In genomic region chr16:79287424-79287917, GRCh38 we compare ENCODE assay signal across 8 cellular contexts.
A peak's percentile ranks its signal among the peaks of the same experiment; 100 is the strongest.
DNase-seq lines count a peak whose midpoint lies in the region; ATAC-seq and TF ChIP-seq lines count a peak whose summit lies in the region.

No MANE protein-coding gene starts in this region.

- H3K4me3 ChIP-seq in colonic mucosa (peak overlapping the region; percentile 25), testis (no peak overlapping the region)

- TF ChIP-seq CTCF in colonic mucosa (IDR thresholded peaks at IDR 0.05) (no peak), testis (IDR thresholded peaks at IDR 0.05) (no peak)

- no peak for TF ChIP-seq POLR2A in testis (IDR thresholded peaks at IDR 0.05)

- H3K27ac ChIP-seq in colonic mucosa (peak overlapping the region; percentile 36), testis (peak overlapping the region in 1 of 2 donors; percentile 45)

- ATAC-seq in activated CD8-positive, alpha-beta memory T cell treated with anti-CD3 and anti-CD28 coated beads, Interleukin-2, amount 10 ng/mL, durations not matched to agents 7 days and 5 days: no peak
- peak; percentile 12 for ATAC-seq in HG03135 (IDR thresholded peaks at IDR 0.05; ENCODE audit: unreplicated experiment)
- ATAC-seq in stimulated activated effector memory CD8-positive, alpha-beta T cell treated with anti-CD3 and anti-CD28 coated beads, Interleukin-12 subunit alpha, Interleukin-12 subunit beta, amount 100 ng/mL, for 72 hours: no peak

- H3K4me3 Mint-ChIP-seq in activated CD8-positive, alpha-beta memory T cell treated with anti-CD3 and anti-CD28 coated beads, Interleukin-2, amount 10 ng/mL, durations not matched to agents 7 days and 5 days: peak overlapping the region; percentile 8
- H3K4me3 Mint-ChIP-seq in stimulated activated effector memory CD8-positive, alpha-beta T cell treated with anti-CD3 and anti-CD28 coated beads, Interleukin-12 subunit alpha, Interleukin-12 subunit beta, amount 100 ng/mL, for 72 hours: peak overlapping the region; percentile 35

- intact Hi-C loops in colonic mucosa (cut with DNase I): no loop called here
- intact Hi-C loops in testis (cut with DNase I; ENCODE audit: low total_unique reads): no loop called here

- no peaks in the 10 kb centered on the region for H3K4me1 ChIP-seq in colonic mucosa
- H3K4me1 ChIP-seq in testis: peaks cover 11% of the 10 kb centered on the region

- peaks cover 2% of the 10 kb centered on the region for H3K36me3 Mint-ChIP-seq in activated CD8-positive, alpha-beta memory T cell treated with anti-CD3 and anti-CD28 coated beads, Interleukin-2, amount 10 ng/mL, durations not matched to agents 7 days and 5 days
- peaks cover 5% of the 10 kb centered on the region for H3K36me3 Mint-ChIP-seq in stimulated activated effector memory CD8-positive, alpha-beta T cell treated with anti-CD3 and anti-CD28 coated beads, Interleukin-12 subunit alpha, Interleukin-12 subunit beta, amount 100 ng/mL, for 72 hours

- no peak overlapping the region for H3K9ac ChIP-seq in colonic mucosa (ENCODE audit: low read depth in 2 of 2, low read length in 2 of 2)

- peak overlapping the region; percentile 26 for H3K27ac Mint-ChIP-seq in activated CD8-positive, alpha-beta memory T cell treated with anti-CD3 and anti-CD28 coated beads, Interleukin-2, amount 10 ng/mL, durations not matched to agents 7 days and 5 days
- H3K27ac Mint-ChIP-seq in stimulated activated effector memory CD8-positive, alpha-beta T cell treated with anti-CD3 and anti-CD28 coated beads, Interleukin-12 subunit alpha, Interleukin-12 subunit beta, amount 100 ng/mL, for 72 hours: peak overlapping the region; percentile 87

- H3K36me3 ChIP-seq in colonic mucosa (no peaks in the 10 kb centered on the region), testis (ENCODE audit: low read depth, missing control alignments) (no peaks in the 10 kb centered on the region)

- H3K9me3 Mint-ChIP-seq in activated CD8-positive, alpha-beta memory T cell treated with anti-CD3 and anti-CD28 coated beads, Interleukin-2, amount 10 ng/mL, durations not matched to agents 7 days and 5 days (ENCODE audit: low read depth): no peaks in the 10 kb centered on the region
- peaks cover 2% of the 10 kb centered on the region for H3K9me3 Mint-ChIP-seq in stimulated activated effector memory CD8-positive, alpha-beta T cell treated with anti-CD3 and anti-CD28 coated beads, Interleukin-12 subunit alpha, Interleukin-12 subunit beta, amount 100 ng/mL, for 72 hours

- WGBS in testis, 2 donors: 23 to 45% methylated on average over 4 to 5 of the region's 5 CpGs

- peaks cover 4% of the 10 kb centered on the region for H3K27me3 Mint-ChIP-seq in activated CD8-positive, alpha-beta memory T cell treated with anti-CD3 and anti-CD28 coated beads, Interleukin-2, amount 10 ng/mL, durations not matched to agents 7 days and 5 days

- no peak for DNase-seq in activated CD8-positive, alpha-beta memory T cell treated with anti-CD3 and anti-CD28 coated beads, Interleukin-2, amount 10 ng/mL, durations not matched to agents 7 days and 5 days
- no peak for DNase-seq in activated CD8-positive, alpha-beta memory T cell treated with anti-CD3 and anti-CD28 coated beads, Interleukin-2, amount 50 U/mL, for 48 hours
- DNase-seq in colonic mucosa (no peak), NCI-H1930 (lab: John Stamatoyannopoulos, UW) (no peak), NCI-H187 treated with DMSO at 0.1 percent for 48 hours (lab: John Stamatoyannopoulos, UW) (no peak), testis (no peak)
- DNase-seq in stimulated activated effector memory CD8-positive, alpha-beta T cell treated with anti-CD3 and anti-CD28 coated beads, Interleukin-12 subunit alpha, Interleukin-12 subunit beta, amount 100 ng/mL, for 72 hours (ENCODE audit: low spot score in 2 of 2): no peak

- H3K9me3 ChIP-seq in colonic mucosa: no peaks in the 10 kb centered on the region
- no peaks in the 10 kb centered on the region for H3K9me3 ChIP-seq in testis

- peaks cover 41% of the 10 kb centered on the region for H3K4me1 Mint-ChIP-seq in activated CD8-positive, alpha-beta memory T cell treated with anti-CD3 and anti-CD28 coated beads, Interleukin-2, amount 10 ng/mL, durations not matched to agents 7 days and 5 days
- peaks cover 42% of the 10 kb centered on the region for H3K4me1 Mint-ChIP-seq in stimulated activated effector memory CD8-positive, alpha-beta T cell treated with anti-CD3 and anti-CD28 coated beads, Interleukin-12 subunit alpha, Interleukin-12 subunit beta, amount 100 ng/mL, for 72 hours

- CTCF ChIA-PET in activated CD8-positive, alpha-beta memory T cell treated with anti-CD3 and anti-CD28 coated beads, Interleukin-2, amount 10 ng/mL, durations not matched to agents 7 days and 5 days (lab: Charles Lee): interaction anchor here (0.7 to 1.4 kb wide), 3 partner anchors 9 to 333 kb away, joined by 3 read pairs; no protein-coding TSS in a partner anchor

- no peaks in the 10 kb centered on the region for H3K27me3 ChIP-seq in colonic mucosa
- H3K27me3 ChIP-seq in testis: no peaks in the 10 kb centered on the region
